1 cellular context compared by ENCODE assay signal in genomic region chr17:80426671-80427326, GRCh38.
TF ChIP-seq lines count a peak whose summit lies in the region.

No MANE protein-coding gene starts in this region.

TF ChIP-seq in HCT116, 20 proteins besides CTCF, POLR2A, EP300 and RAD21:
- TF ChIP-seq REST (IDR thresholded peaks at IDR 0.05; ENCODE audit: low read depth) (no peak), ATF3 (IDR thresholded peaks at IDR 0.05) (no peak), ZBTB33 (IDR thresholded peaks at IDR 0.05; ENCODE audit: extremely low read depth, insufficient replicate concordance, low read length) (no peak), EZH2phosphoT487 (IDR thresholded peaks at IDR 0.05; ENCODE audit: borderline replicate concordance) (no peak), ZFX (IDR thresholded peaks at IDR 0.05) (no peak), EGR1 (IDR thresholded peaks at IDR 0.05; ENCODE audit: low read depth) (no peak), ZNF274 (IDR thresholded peaks at IDR 0.05; ENCODE audit: low read depth, low read length) (no peak), MAX (IDR thresholded peaks at IDR 0.05) (no peak)
